7 cellular contexts compared by ENCODE assay signal in genomic region chr5:159878988-159879471, GRCh38. TPM values are rescaled to one million over a fixed set of nuclear protein-coding genes. Genes with fewer than 3 reads are reported as not detected.
DNase-seq lines count a peak whose midpoint lies in the region; TF ChIP-seq lines count a peak whose summit lies in the region.

No MANE protein-coding gene starts in this region.

- H3K4me3 ChIP-seq in HUES64 (ENCODE audit: low read length), result no peak overlapping the region
- H3K4me3 ChIP-seq in ascending aorta, result no peak overlapping the region
- no peak overlapping the region for H3K4me3 ChIP-seq in prostate gland

- H3K27ac ChIP-seq in HUES64 (ENCODE audit: low read depth, low read length), result no peak overlapping the region
- peak overlapping the region; percentile 89 to 91 for H3K27ac ChIP-seq in ascending aorta
- peak overlapping the region; percentile 41 for H3K27ac ChIP-seq in temporal lobe (ENCODE audit: low read depth, low read length)
- H3K27ac ChIP-seq in prostate gland, result peak overlapping the region in 1 of 2 donors; percentile 33

- peak overlapping the region; percentile 13; the same call in 1 of the 2 replicates for H3K9ac ChIP-seq in HUES64 (ENCODE audit: low read depth, low read length)

- no peaks in the 10 kb centered on the region for H3K9me3 ChIP-seq in HUES64 (ENCODE audit: insufficient read depth, low read depth, low read length)
- no peaks in the 10 kb centered on the region for H3K9me3 ChIP-seq in ascending aorta
- no peaks in the 10 kb centered on the region for H3K9me3 ChIP-seq in prostate gland

- intact Hi-C loops in ascending aorta (cut with DNase I) (no loop called here), prostate gland (cut with DNase I) (no loop called here)

- H3K36me3 ChIP-seq in HUES64 (ENCODE audit: insufficient read depth, low read length) (no peaks in the 10 kb centered on the region), ascending aorta (no peaks in the 10 kb centered on the region), prostate gland (no peaks in the 10 kb centered on the region)

- H3K27me3 ChIP-seq in HUES64 (ENCODE audit: insufficient read depth, low read length) (no peaks in the 10 kb centered on the region), ascending aorta (no peaks in the 10 kb centered on the region), prostate gland (replicated peaks; ENCODE audit: insufficient read depth) (no peaks in the 10 kb centered on the region)

- H3K4me1 ChIP-seq in HUES64 (ENCODE audit: insufficient read depth, low read length) (peaks cover 9% of the 10 kb centered on the region; the same call in 1 of the 2 replicates), ascending aorta (peaks cover 14 to 35% of the 10 kb centered on the region in 2 donors), prostate gland (replicated peaks) (peaks cover 4% of the 10 kb centered on the region)

- TF ChIP-seq CTCF in ascending aorta (IDR thresholded peaks at IDR 0.05), result no peak
- no peak for TF ChIP-seq CTCF in prostate gland (IDR thresholded peaks at IDR 0.05)

- no peak for TF ChIP-seq POLR2A in prostate gland (IDR thresholded peaks at IDR 0.05)

- DNase-seq in ascending aorta (ENCODE audit: low spot score in 2 of 2) (peak in 1 of 2 donors; percentile 86), iris pigment epithelial cell (ENCODE audit: low read depth) (peak; percentile 81), CD1c-positive myeloid dendritic cell (ENCODE audit: extremely low spot score) (no peak), AML-193 (lab: John Stamatoyannopoulos, UW) (no peak), prostate gland (ENCODE audit: low spot score) (no peak)

- WGBS in HUES64, result 20% methylated on average over 11 of the region's 11 CpGs
- WGBS in prostate gland, result 6% methylated on average over 11 of the region's 11 CpGs

RNA-seq across cellular contexts. Expression of gene ADRA1B, which starts 37.3 kb away (rescaled TPM):
- 0.10 TPM for polyA plus RNA-seq in HUES64 (2013, experiment 1 of 2)
- 0.25 TPM for polyA plus RNA-seq in HUES64 (2013, experiment 2 of 2)
- total RNA-seq in ascending aorta, result 20.6 TPM
- total RNA-seq in temporal lobe, result 0.74 TPM
- total RNA-seq in prostate gland, result under 1 TPM; 0.14 to 0.74 TPM

Comparison
In these comparisons a context has a peak if more than half of its experiments do, and no peak if none do; other contexts are left out.
1. RNA of gene ADRA1B, which starts 37.3 kb away (total RNA-seq): 20.6 TPM in ascending aorta (single experiment); 0.14 to 0.74 TPM in prostate gland and 0.74 TPM in temporal lobe (single experiment); every median in the first group is over 10 times any median in the second.